Comparison of ENCODE assay signal across 18 cellular contexts in genomic region chr11:43124272-43124920, GRCh38.
DNase-seq lines count a peak whose midpoint lies in the region; ATAC-seq and TF ChIP-seq lines count a peak whose summit lies in the region.
"Had no signal": no experiment of that assay in that cellular context is flagged by ENCODE, and none has a peak within 500 bp of the region (broad histone marks: within the 10 kb centered on the region; RNA-seq: fewer than 3 reads in every experiment).

No MANE protein-coding gene starts in this region.

- no TSS peak for BruUV-seq in Caco-2 (replicated peaks; lab: Mats Ljungman, UMichigan)

- H3K4me2 ChIP-seq in osteoblast (ENCODE audit: insufficient read depth, low read length) = no peak overlapping the region
- H3K4me2 ChIP-seq: KMS-11 had no signal

- no peaks in the 10 kb centered on the region for H3K27me3 ChIP-seq in left ventricle myocardium inferior (ENCODE audit: low read depth)
- no peaks in the 10 kb centered on the region for H3K27me3 ChIP-seq in osteoblast (ENCODE audit: insufficient read depth, low read length)
- H3K27me3 ChIP-seq in Caco-2 (replicated peaks; ENCODE audit: control insufficient read depth, insufficient read depth, low read length) = no peaks in the 10 kb centered on the region

- intact Hi-C loops in left ventricle myocardium inferior (cut with micrococcal nuclease) = loop anchor here (10.0 kb wide), 1 partner anchor 350 kb away; no protein-coding TSS in a partner anchor
- intact Hi-C loops in Right ventricle myocardium inferior (cut with DNase I) = loop anchor here (5.0 kb wide), 1 partner anchor 92 kb away; no protein-coding TSS in a partner anchor
- intact Hi-C loops in Caco-2 (cut with micrococcal nuclease; ENCODE audit: unreplicated experiment) = no loop called here

- H3K36me3 Mint-ChIP-seq in Caco-2 (ENCODE audit: insufficient read depth, unreplicated experiment) = no peaks in the 10 kb centered on the region

- H3K79me2 ChIP-seq in osteoblast (ENCODE audit: insufficient read depth, low read length) = no peaks in the 10 kb centered on the region

- H3K4me3 ChIP-seq in left ventricle myocardium inferior = no peak overlapping the region
- no peak overlapping the region for H3K4me3 ChIP-seq in osteoblast (ENCODE audit: insufficient read depth, low read length)
- H3K4me3 ChIP-seq in Caco-2 (ENCODE audit: low read depth, low read length) = no peak overlapping the region
- H3K4me3 ChIP-seq: GM23248 had no signal

- ATAC-seq in Right ventricle myocardium inferior = no peak
- ATAC-seq in HG03432 (IDR thresholded peaks at IDR 0.05; ENCODE audit: unreplicated experiment) = peak; percentile 35
- ATAC-seq: HCT116, HepG2 had no signal

- CTCF ChIA-PET in Caco-2 (lab: Charles Lee) = no interaction called here

- H3K36me3 ChIP-seq in left ventricle myocardium inferior (no peaks in the 10 kb centered on the region), osteoblast (ENCODE audit: insufficient read depth, low read length) (no peaks in the 10 kb centered on the region), Caco-2 (ENCODE audit: control insufficient read depth, insufficient read depth, low read length) (no peaks in the 10 kb centered on the region)

- H2AFZ ChIP-seq in osteoblast (ENCODE audit: low read length) = no peak overlapping the region
- H2AFZ ChIP-seq: GM23248 had no signal

- H3K27ac ChIP-seq in left ventricle myocardium inferior (replicated peaks) (peak overlapping the region; percentile 38), osteoblast (ENCODE audit: low read depth, low read length) (no peak overlapping the region)
- H3K27ac ChIP-seq: 22Rv1, GM23248, KMS-11 had no signal

- no peak for TF ChIP-seq CTCF in left ventricle myocardium inferior (IDR thresholded peaks at IDR 0.05; ENCODE audit: borderline replicate concordance)
- no peak for TF ChIP-seq CTCF in osteoblast (IDR thresholded peaks at IDR 0.05; ENCODE audit: extremely low read depth, low read depth, low read length)
- no peak for TF ChIP-seq CTCF in Caco-2 (IDR thresholded peaks at IDR 0.05; ENCODE audit: insufficient read depth in 1 of 2, low read depth in 1 of 2, low read length in 1 of 2, severe bottlenecking in 1 of 2, unreplicated experiment in 1 of 2)

- H3K4me3 Mint-ChIP-seq in Caco-2 (ENCODE audit: unreplicated experiment) = no peak overlapping the region
- H3K4me3 Mint-ChIP-seq: CD4-positive, alpha-beta T cell had no signal

- DNase-seq in left ventricle myocardium inferior = no peak
- no peak for DNase-seq in Right ventricle myocardium inferior (ENCODE audit: missing footprints)
- peak; percentile 41 for DNase-seq in osteoblast (ENCODE audit: insufficient read length, low spot score, missing footprints)
- DNase-seq in Caco-2 = no peak
- DNase-seq in NCI-H187 (lab: John Stamatoyannopoulos, UW) = no peak
- DNase-seq in DMS79 (lab: John Stamatoyannopoulos, UW) = no peak
- DNase-seq: AML-193; C1 segment of cervical spinal cord; CD4-positive, alpha-beta T cell; DMS153; DND-41; GF-D8; GM23248 had no signal

- POLR2A ChIA-PET in Caco-2 (lab: Charles Lee) = no interaction called here

- H3K9me3 Mint-ChIP-seq in Caco-2 (ENCODE audit: unreplicated experiment) = no peaks in the 10 kb centered on the region

- no peak overlapping the region for H3K27ac Mint-ChIP-seq in Caco-2 (ENCODE audit: unreplicated experiment)
- H3K27ac Mint-ChIP-seq: CD4-positive, alpha-beta T cell had no signal

- H3K9me3 ChIP-seq in left ventricle myocardium inferior (replicated peaks) = no peaks in the 10 kb centered on the region
- H3K9me3 ChIP-seq in osteoblast (ENCODE audit: low read depth, low read length) = no peaks in the 10 kb centered on the region
- H3K9me3 ChIP-seq in Caco-2 = no peaks in the 10 kb centered on the region

- H4K20me1 ChIP-seq in osteoblast (ENCODE audit: insufficient read depth, low read length) = no peaks in the 10 kb centered on the region

- H3K4me1 Mint-ChIP-seq in Caco-2 (ENCODE audit: low read depth, unreplicated experiment) = no peaks in the 10 kb centered on the region

- H3K4me1 ChIP-seq in left ventricle myocardium inferior (no peaks in the 10 kb centered on the region), osteoblast (ENCODE audit: insufficient read depth, low read length) (no peaks in the 10 kb centered on the region), Caco-2 (no peaks in the 10 kb centered on the region)

- H3K27me3 Mint-ChIP-seq in Caco-2 (ENCODE audit: insufficient read depth, unreplicated experiment) = peaks cover 5% of the 10 kb centered on the region
- H3K27me3 Mint-ChIP-seq: CD4-positive, alpha-beta T cell had no signal
